Comparison of ENCODE assay signal across 26 cellular contexts in genomic region chr16:73753931-73754330, GRCh38.
"Had no signal": no experiment of that assay in that cellular context is flagged by ENCODE, and none has a peak within 500 bp of the region (broad histone marks: within the 10 kb centered on the region; RNA-seq: fewer than 3 reads in every experiment).

No MANE protein-coding gene starts in this region.

- H3K9me3 ChIP-seq: mucosa of descending colon, uterus had no signal

- H3K4me3 ChIP-seq: esophagus squamous epithelium, gastroesophageal sphincter, hepatocyte, left ventricle myocardium inferior, lung, mucosa of descending colon, uterus had no signal

- H3K36me3 ChIP-seq: esophagus squamous epithelium, gastroesophageal sphincter, left ventricle myocardium inferior, uterus had no signal

- H2AFZ ChIP-seq: hepatocyte had no signal

- DNase-seq: activated CD4-positive, alpha-beta memory T cell treated with anti-CD3 and anti-CD28 coated beads, Interleukin-2, amount 10 ng/mL, durations not matched to agents 7 days and 5 days; activated CD4-positive, alpha-beta T cell treated with anti-CD3 and anti-CD28 coated beads for 1 hour; activated CD4-positive, alpha-beta T cell treated with anti-CD3 and anti-CD28 coated beads, Interleukin-2, amount 10 ng/mL, durations not matched to agents 7 days and 5 days; activated CD8-positive, alpha-beta memory T cell treated with anti-CD3 and anti-CD28 coated beads, Interleukin-2, amount 50 U/mL, for 48 hours; activated gamma-delta T cell treated with Interleukin-2 at 50 U/mL for 16 hours; activated naive CD4-positive, alpha-beta T cell treated with anti-CD3 and anti-CD28 coated beads, Interleukin-2, amount 50 U/mL, for 16 hours; activated T-cell treated with anti-CD3 and anti-CD28 coated beads, Interleukin-2, amount 50 U/mL, for 24 hours; caudate nucleus; dermis blood vessel endothelial cell; effector CD4-positive, alpha-beta T cell; esophagus squamous epithelium; islet precursor cell; left ventricle myocardium inferior; mucosa of descending colon; right cardiac atrium; stimulated activated CD4-positive, alpha-beta T cell treated with anti-CD3 and anti-CD28 coated beads, Interleukin-4, amount 100 ng/mL, for 1 hour; stimulated activated naive CD8-positive, alpha-beta T cell treated with anti-CD3 and anti-CD28 coated beads, Interleukin-15, Interleukin-2, amounts not matched to agents 100 U/mL and 50 U/mL, for 24 hours; T-helper 2 cell; uterus had no signal

- FAIRE-seq: endometrium had no signal

- H3K4me1 ChIP-seq: esophagus squamous epithelium, gastroesophageal sphincter, left ventricle myocardium inferior, uterus had no signal

- H3K79me2 ChIP-seq: hepatocyte had no signal

- ATAC-seq: activated T-helper 17 cell treated with anti-CD3 and anti-CD28 coated beads, Interleukin-2, amount 50 U/mL, for 72 hours; gastroesophageal sphincter; mucosa of descending colon; natural killer cell treated with Interleukin-12 subunit alpha and Interleukin-12 subunit beta and Interleukin-15 and Interleukin-18, amount 100 ng/mL, for 72 hours; right cardiac atrium; stimulated activated naive CD8-positive, alpha-beta T cell treated with anti-CD3 and anti-CD28 coated beads, Interleukin-15, Interleukin-2, amounts not matched to agents 100 U/mL and 50 U/mL, for 24 hours had no signal

- H3K4me2 ChIP-seq: hepatocyte had no signal

- H3K27me3 ChIP-seq: esophagus squamous epithelium, gastroesophageal sphincter, hepatocyte, uterus had no signal

- H3K27ac ChIP-seq: epithelial cell of prostate, esophagus squamous epithelium, gastroesophageal sphincter, hepatocyte, left ventricle myocardium inferior, uterus had no signal
